Comparison of ENCODE assay signal across 8 cellular contexts in the genomic region with DNA sequence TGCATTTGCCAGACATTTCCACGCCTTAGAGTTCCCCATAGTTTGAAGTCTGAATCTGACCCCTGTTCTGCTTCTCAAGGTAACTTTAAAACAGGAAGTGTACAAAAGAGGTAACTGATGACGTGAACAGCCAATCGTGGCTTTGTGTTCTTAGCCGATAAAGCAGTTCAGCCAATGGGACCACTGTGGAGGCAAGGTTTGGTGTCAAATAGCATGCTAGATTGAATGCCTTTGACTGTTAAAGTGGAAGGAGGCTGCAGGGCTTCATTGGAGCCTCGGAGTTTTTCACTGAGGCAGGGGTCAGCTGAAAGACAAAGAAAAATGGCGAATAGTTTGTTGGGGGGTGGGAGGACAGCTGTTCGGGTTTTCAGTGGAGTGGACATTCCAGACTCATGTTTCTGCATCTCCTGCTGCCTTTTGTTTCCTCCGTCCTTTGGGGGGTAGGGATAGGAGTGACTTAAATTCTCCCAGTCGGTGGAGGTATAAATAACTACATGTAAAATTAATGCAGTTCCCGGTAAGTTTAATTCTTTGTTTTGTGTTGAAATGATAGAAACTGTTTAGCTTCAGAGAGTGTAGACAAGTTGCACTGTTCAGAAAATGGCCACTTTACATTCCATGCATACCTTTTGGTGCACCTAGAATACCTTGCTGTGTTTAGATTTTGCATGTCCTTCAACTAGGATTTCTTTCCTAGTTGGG. TPM values are rescaled to one million over a fixed set of nuclear protein-coding genes. Genes with fewer than 3 reads are reported as not detected.
DNase-seq lines count a peak whose midpoint lies in the region; ATAC-seq and TF ChIP-seq lines count a peak whose summit lies in the region.

No MANE protein-coding gene starts in this region.

- H3K27ac Mint-ChIP-seq in T-cell: peak overlapping the region; percentile 90 to 98

- peaks cover 9% of the 10 kb centered on the region for H3K36me3 Mint-ChIP-seq in T-cell

- TF ChIP-seq POLR2A in prostate gland (IDR thresholded peaks at IDR 0.05): peak; percentile 79

- H3K4me1 Mint-ChIP-seq in T-cell: peaks cover 67 to 72% (median 71%) of the 10 kb centered on the region in 3 donors

- TF ChIP-seq CTCF in GM12865 (IDR thresholded peaks at IDR 0.05; ENCODE audit: insufficient read depth, low read depth, low read length, missing control alignments): no peak
- no peak for TF ChIP-seq CTCF in prostate gland (IDR thresholded peaks at IDR 0.05)

- H3K36me3 ChIP-seq in prostate gland: no peaks in the 10 kb centered on the region

- no peaks in the 10 kb centered on the region for H3K9me3 Mint-ChIP-seq in T-cell

- no peaks in the 10 kb centered on the region for H3K9me3 ChIP-seq in prostate gland

- intact Hi-C loops in left ventricle myocardium superior (cut with micrococcal nuclease) (no loop called here), prostate gland (cut with DNase I) (loop anchor here (2.0 kb wide), 1 partner anchor 16 kb away; no protein-coding TSS in a partner anchor)

- no peaks in the 10 kb centered on the region for H3K27me3 Mint-ChIP-seq in T-cell

- peak overlapping the region; percentile 75 for H3K4me3 ChIP-seq in GM12865 (ENCODE audit: low read depth, low read length)
- peak overlapping the region; percentile 42 to 48 for H3K4me3 ChIP-seq in prostate gland

- WGBS in prostate gland: 2% methylated on average over 10 of the region's 10 CpGs

- CTCF ChIA-PET in T-cell (lab: Charles Lee): interaction anchor here in 1 of 2 donors (1.0 to 1.5 kb wide), 3 partner anchors 16 to 19 kb away, joined by 3 to 5 read pairs (median 4); a partner anchor contains a TSS

- H3K4me3 Mint-ChIP-seq in T-cell: peak overlapping the region; percentile 88 to 96 (median 89)

- DNase-seq in GM12865 (ENCODE audit: low read depth) (peak; percentile 96), NCI-H1105 (lab: John Stamatoyannopoulos, UW) (peak; percentile 88), T-cell (peak; percentile 45 to 92 (median 78)), anterior cingulate cortex (lab: John Stamatoyannopoulos, UW) (peak in 57 of 58 donors; percentile 4 to 96 (median 76)), left ventricle myocardium superior (peak; percentile 54), prostate gland (ENCODE audit: low spot score) (peak; percentile 95), ureter (ENCODE audit: low spot score) (peak; percentile 84)

- ATAC-seq in HG02623 (IDR thresholded peaks at IDR 0.05; ENCODE audit: unreplicated experiment): peak; percentile 87
- ATAC-seq in T-cell (replicated peaks in 1 of 4): peak; percentile 97 to 99 (median 98)
- ATAC-seq in left ventricle myocardium superior: peak; percentile 91

- POLR2A ChIA-PET in T-cell (lab: Charles Lee): interaction anchor here (0.6 to 1.8 kb wide), 4 partner anchors 16 to 1018 kb away, joined by 3 to 8 read pairs (median 6); a partner anchor contains a TSS

- H3K27me3 ChIP-seq in prostate gland (replicated peaks; ENCODE audit: insufficient read depth): no peaks in the 10 kb centered on the region

- H3K4me1 ChIP-seq in prostate gland (replicated peaks): no peaks in the 10 kb centered on the region

- H3K27ac ChIP-seq in prostate gland: peak overlapping the region; percentile 67 to 73

RNA-seq across cellular contexts. Expression of a gene that starts 17.7 kb away (rescaled TPM):
- total RNA-seq in T-cell: 10 to 100 TPM; 50.1 to 60.4 (median 52.9) TPM
- 78.6 TPM for total RNA-seq in left ventricle myocardium superior
- 10 to 100 TPM; 54.9 to 93.8 TPM for total RNA-seq in prostate gland
- total RNA-seq in ureter: 81.4 TPM

RNA-seq across cellular contexts. Expression of a gene that starts 43.8 kb away (rescaled TPM):
- total RNA-seq in T-cell (1 to 10 TPM; 1.8 to 3.0 (median 2.3) TPM), left ventricle myocardium superior (0.92 TPM), prostate gland (10 to 100 TPM in 1 of 2 donors, 1 to 10 TPM in 1; 3.0 to 10.5 TPM), ureter (5.3 TPM)

Comparison
In these comparisons a context has a peak if more than half of its experiments do, and no peak if none do; other contexts are left out.
1. Peak in every context shown above with its lines: DNase-seq, ATAC-seq, H3K4me3 ChIP-seq and H3K27ac ChIP-seq.